ENCODE assay signal across 8 cellular contexts in the genomic region with DNA sequence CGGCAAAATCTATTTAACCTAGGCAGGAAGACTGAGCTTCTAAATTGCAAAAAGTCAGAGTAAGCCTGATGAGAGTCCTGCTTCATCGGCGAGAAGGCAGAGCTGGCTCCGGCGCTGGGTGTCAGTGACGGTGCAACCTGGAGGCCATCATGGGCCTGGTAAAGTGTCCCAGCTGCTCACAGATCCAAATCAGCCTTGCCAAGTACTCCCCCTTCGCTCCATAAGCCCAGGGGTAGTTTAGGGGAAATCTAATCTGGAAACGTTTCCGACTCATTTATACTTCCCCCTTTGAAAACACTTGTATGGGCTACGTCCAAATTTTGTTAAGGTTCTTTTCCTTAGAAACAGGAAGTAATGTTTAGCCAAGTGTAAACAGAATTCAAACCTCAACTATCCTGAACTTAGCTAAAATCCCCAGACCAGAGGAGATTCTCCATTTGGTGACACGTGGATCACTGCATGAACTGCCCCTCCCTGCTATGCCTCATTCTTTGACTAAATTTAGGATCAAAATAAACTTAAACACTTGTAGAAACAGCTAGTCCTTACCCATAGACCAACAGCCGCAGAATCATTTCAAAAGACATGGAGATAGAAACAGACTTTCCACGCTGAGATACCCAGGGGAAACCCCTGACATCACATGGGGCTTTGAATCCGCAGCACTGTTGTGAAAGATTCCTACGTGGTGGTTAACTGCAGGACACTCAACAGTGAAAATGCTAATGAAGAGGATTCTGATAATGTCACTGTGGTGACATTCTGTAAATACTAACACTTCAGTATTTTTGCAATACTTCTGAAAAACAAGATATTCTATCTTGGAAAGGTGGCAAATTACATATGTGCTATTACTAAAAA.
DNase-seq lines count a peak whose midpoint lies in the region; ATAC-seq and TF ChIP-seq lines count a peak whose summit lies in the region.

No MANE protein-coding gene starts in this region.

- peaks cover 4% of the 10 kb centered on the region for H3K9me3 Mint-ChIP-seq in natural killer cell treated with Interleukin-12 subunit alpha and Interleukin-12 subunit beta and Interleukin-15 and Interleukin-18, amount 100 ng/mL, for 72 hours

- WGBS in body of pancreas, 2 donors: 55 to 72% methylated on average over 15 of the region's 15 CpGs

- H3K36me3 ChIP-seq in BLaER1 treated with 17β-estradiol and CSF1 and Interleukin-3, amounts not matched to agents 10 nM and 100 nM: peaks cover 0 to 7% (median 5%) of the 10 kb centered on the region in 11 experiments; a peak in 11 of 22 replicates
- H3K36me3 ChIP-seq in body of pancreas (replicated peaks in 1 of 2; ENCODE audit: insufficient read depth in 1 of 2, low read depth in 2 of 2): peaks cover 0 to 5% of the 10 kb centered on the region in 2 donors

- peak overlapping the region; percentile 79 to 94 (median 92) for H3K27ac ChIP-seq in BLaER1 treated with 17β-estradiol and CSF1 and Interleukin-3, amounts not matched to agents 10 nM and 100 nM
- peak overlapping the region in 1 of 4 donors; percentile 4 for H3K27ac ChIP-seq in body of pancreas

- H3K4me3 ChIP-seq in BLaER1 treated with 17β-estradiol and CSF1 and Interleukin-3, amounts not matched to agents 10 nM and 100 nM: peak overlapping the region in 9 of 10 experiments; percentile 8 to 35 (median 16); a peak in 13 of 20 replicates
- no peak overlapping the region for H3K4me3 ChIP-seq in body of pancreas

- peaks cover 52% of the 10 kb centered on the region for H3K36me3 Mint-ChIP-seq in natural killer cell treated with Interleukin-12 subunit alpha and Interleukin-12 subunit beta and Interleukin-15 and Interleukin-18, amount 100 ng/mL, for 72 hours

- peaks cover 69 to 70% of the 10 kb centered on the region in 2 donors for H3K4me1 Mint-ChIP-seq in natural killer cell treated with Interleukin-12 subunit alpha and Interleukin-12 subunit beta and Interleukin-15 and Interleukin-18, amount 100 ng/mL, for 72 hours (ENCODE audit: low read depth in 2 of 2)

- no peak for TF ChIP-seq POLR2A in body of pancreas (IDR thresholded peaks at IDR 0.05)

- peak; percentile 88 for DNase-seq in MV-4-11 (lab: John Stamatoyannopoulos, UW)
- peak in 1 of 4 donors; percentile 25 for DNase-seq in body of pancreas
- peak; percentile 96 for DNase-seq in natural killer cell treated with Interleukin-12 subunit alpha and Interleukin-12 subunit beta and Interleukin-15 and Interleukin-18, amount 100 ng/mL, for 72 hours (ENCODE audit: low spot score)
- DNase-seq in epidermal melanocyte (ENCODE audit: insufficient read length, low spot score): no peak
- no peak for DNase-seq in DMS153 (lab: John Stamatoyannopoulos, UW)
- no peak for DNase-seq in D341Med (ENCODE audit: low spot score)

- peak overlapping the region; percentile 70 to 82 (median 77); a peak in 21 of 22 replicates for H3K9ac ChIP-seq in BLaER1 treated with 17β-estradiol and CSF1 and Interleukin-3, amounts not matched to agents 10 nM and 100 nM

- H3K27ac Mint-ChIP-seq in natural killer cell treated with Interleukin-12 subunit alpha and Interleukin-12 subunit beta and Interleukin-15 and Interleukin-18, amount 100 ng/mL, for 72 hours: peak overlapping the region; percentile 100

- H3K27me3 ChIP-seq in BLaER1 treated with 17β-estradiol and CSF1 and Interleukin-3, amounts not matched to agents 10 nM and 100 nM: no peaks in the 10 kb centered on the region
- H3K27me3 ChIP-seq in body of pancreas: no peaks in the 10 kb centered on the region

- H3K9me3 ChIP-seq in BLaER1 treated with 17β-estradiol and CSF1 and Interleukin-3, amounts not matched to agents 10 nM and 100 nM (replicated peaks in 1 of 11): no peaks in the 10 kb centered on the region
- H3K9me3 ChIP-seq in body of pancreas: no peaks in the 10 kb centered on the region

- intact Hi-C loops in body of pancreas (cut with DNase I): no loop called here

- no peaks in the 10 kb centered on the region for H3K27me3 Mint-ChIP-seq in natural killer cell treated with Interleukin-12 subunit alpha and Interleukin-12 subunit beta and Interleukin-15 and Interleukin-18, amount 100 ng/mL, for 72 hours

- peak; percentile 77 for ATAC-seq in GM21390 (IDR thresholded peaks at IDR 0.05; ENCODE audit: unreplicated experiment)
- peak; percentile 52 for ATAC-seq in body of pancreas
- peak; percentile 89 to 92 for ATAC-seq in natural killer cell treated with Interleukin-12 subunit alpha and Interleukin-12 subunit beta and Interleukin-15 and Interleukin-18, amount 100 ng/mL, for 72 hours

- H3K4me3 Mint-ChIP-seq in natural killer cell treated with Interleukin-12 subunit alpha and Interleukin-12 subunit beta and Interleukin-15 and Interleukin-18, amount 100 ng/mL, for 72 hours: peak overlapping the region; percentile 85

- TF ChIP-seq CTCF in body of pancreas (IDR thresholded peaks at IDR 0.05): no peak

- peaks cover 52 to 77% (median 67%) of the 10 kb centered on the region in 10 experiments for H3K4me1 ChIP-seq in BLaER1 treated with 17β-estradiol and CSF1 and Interleukin-3, amounts not matched to agents 10 nM and 100 nM
- no peaks in the 10 kb centered on the region for H3K4me1 ChIP-seq in body of pancreas

- H3K4me2 ChIP-seq in BLaER1 treated with 17β-estradiol and CSF1 and Interleukin-3, amounts not matched to agents 10 nM and 100 nM: peak overlapping the region; percentile 65 to 88 (median 82)

- H4K20me1 ChIP-seq in BLaER1 treated with 17β-estradiol and CSF1 and Interleukin-3, amounts not matched to agents 10 nM and 100 nM: no peaks in the 10 kb centered on the region

Comparison
In these comparisons a context has a peak if more than half of its experiments do, and no peak if none do; other contexts are left out.
1. H3K4me3 ChIP-seq: peak in BLaER1 treated with 17β-estradiol and CSF1 and Interleukin-3, amounts not matched to agents 10 nM and 100 nM (9 of 10); none in body of pancreas (0 of 2).
2. DNase-seq: peak in MV-4-11 (single experiment) and natural killer cell treated with Interleukin-12 subunit alpha and Interleukin-12 subunit beta and Interleukin-15 and Interleukin-18, amount 100 ng/mL, for 72 hours (single experiment); none in epidermal melanocyte (single experiment), DMS153 (single experiment) and D341Med (single experiment).
3. Peak in every context shown above with its lines, with median percentiles within 50 percentile points of each other: ATAC-seq.